1 cellular context compared by ENCODE assay signal in the genomic region with DNA sequence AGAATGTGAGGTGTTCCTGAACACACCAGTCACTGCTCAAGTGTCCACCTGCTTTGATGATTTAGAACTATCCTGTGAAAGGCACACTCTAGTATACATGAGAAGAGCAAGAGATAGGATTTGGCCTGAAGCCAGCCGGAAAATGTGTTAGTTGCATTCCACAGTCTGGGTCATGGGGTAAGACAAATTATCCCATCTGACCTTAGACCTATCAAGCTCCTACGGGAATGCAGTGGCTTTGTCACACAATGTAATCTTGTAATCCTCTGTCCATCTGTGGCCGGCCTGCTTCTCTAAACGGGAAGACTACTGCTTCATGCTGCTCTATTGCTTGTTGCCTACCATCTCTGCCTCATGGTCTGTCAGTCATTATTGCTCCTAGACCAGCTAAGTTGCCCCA.
TF ChIP-seq lines count a peak whose summit lies in the region.

No MANE protein-coding gene starts in this region.

TF ChIP-seq in SK-N-SH treated with all-trans-retinoic acid at 6 μM for 48 hours, 23 proteins besides CTCF, POLR2A, EP300 and RAD21 (continued from another document):
- TF ChIP-seq, protein P1, sequence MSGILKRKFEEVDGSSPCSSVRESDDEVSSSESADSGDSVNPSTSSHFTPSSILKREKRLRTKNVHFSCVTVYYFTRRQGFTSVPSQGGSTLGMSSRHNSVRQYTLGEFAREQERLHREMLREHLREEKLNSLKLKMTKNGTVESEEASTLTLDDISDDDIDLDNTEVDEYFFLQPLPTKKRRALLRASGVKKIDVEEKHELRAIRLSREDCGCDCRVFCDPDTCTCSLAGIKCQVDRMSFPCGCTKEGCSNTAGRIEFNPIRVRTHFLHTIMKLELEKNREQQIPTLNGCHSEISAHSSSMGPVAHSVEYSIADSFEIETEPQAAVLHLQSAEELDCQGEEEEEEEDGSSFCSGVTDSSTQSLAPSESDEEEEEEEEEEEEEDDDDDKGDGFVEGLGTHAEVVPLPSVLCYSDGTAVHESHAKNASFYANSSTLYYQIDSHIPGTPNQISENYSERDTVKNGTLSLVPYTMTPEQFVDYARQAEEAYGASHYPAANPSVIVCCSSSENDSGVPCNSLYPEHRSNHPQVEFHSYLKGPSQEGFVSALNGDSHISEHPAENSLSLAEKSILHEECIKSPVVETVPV (CRISPR knock-in tag; IDR thresholded peaks at IDR 0.05) = no peak
